42 cellular contexts compared by ENCODE assay signal in genomic region chr9:105722099-105722498, GRCh38. TPM values are rescaled to one million over a fixed set of nuclear protein-coding genes. Genes with fewer than 3 reads are reported as not detected.
"Had no signal": no experiment of that assay in that cellular context is flagged by ENCODE, and none has a peak within 500 bp of the region (broad histone marks: within the 10 kb centered on the region; RNA-seq: fewer than 3 reads in every experiment).

No MANE protein-coding gene starts in this region.

- H3K27ac ChIP-seq: body of pancreas, breast epithelium, PC-9, RWPE1, VCaP had no signal

- H3K4me3 Mint-ChIP-seq: activated B cell treated with CpG ODN at 0.5 μM for 24 hours; activated CD4-positive, alpha-beta memory T cell treated with anti-CD3 and anti-CD28 coated beads, Interleukin-2, amount 10 ng/mL, durations not matched to agents 7 days and 5 days; activated CD8-positive, alpha-beta memory T cell treated with anti-CD3 and anti-CD28 coated beads, Interleukin-2, amount 10 ng/mL, durations not matched to agents 7 days and 5 days; activated naive CD8-positive, alpha-beta T cell treated with anti-CD3 and anti-CD28 coated beads for 36 hours; activated T-helper 17 cell treated with anti-CD3 and anti-CD28 coated beads, Interleukin-2, amount 50 U/mL, for 72 hours had no signal

- H3K9me3 ChIP-seq: body of pancreas, breast epithelium had no signal

- H3K9me3 Mint-ChIP-seq: activated B cell treated with CpG ODN at 0.5 μM for 24 hours; activated CD4-positive, alpha-beta memory T cell treated with anti-CD3 and anti-CD28 coated beads, Interleukin-2, amount 10 ng/mL, durations not matched to agents 7 days and 5 days; activated naive CD8-positive, alpha-beta T cell treated with anti-CD3 and anti-CD28 coated beads for 36 hours; activated T-helper 17 cell treated with anti-CD3 and anti-CD28 coated beads, Interleukin-2, amount 50 U/mL, for 72 hours had no signal

- H3K4me2 ChIP-seq: PC-9 had no signal

- H3K36me3 ChIP-seq: breast epithelium had no signal

- H3K4me1 Mint-ChIP-seq: activated B cell treated with CpG ODN at 0.5 μM for 24 hours; activated CD4-positive, alpha-beta memory T cell treated with anti-CD3 and anti-CD28 coated beads, Interleukin-2, amount 10 ng/mL, durations not matched to agents 7 days and 5 days; activated CD8-positive, alpha-beta memory T cell treated with anti-CD3 and anti-CD28 coated beads, Interleukin-2, amount 10 ng/mL, durations not matched to agents 7 days and 5 days; activated naive CD8-positive, alpha-beta T cell treated with anti-CD3 and anti-CD28 coated beads for 36 hours; activated T-helper 17 cell treated with anti-CD3 and anti-CD28 coated beads, Interleukin-2, amount 50 U/mL, for 72 hours had no signal

- H3K4me1 ChIP-seq: body of pancreas, breast epithelium had no signal

- H3K27ac Mint-ChIP-seq: activated B cell treated with CpG ODN at 0.5 μM for 24 hours; activated CD4-positive, alpha-beta memory T cell treated with anti-CD3 and anti-CD28 coated beads, Interleukin-2, amount 10 ng/mL, durations not matched to agents 7 days and 5 days; activated CD8-positive, alpha-beta memory T cell treated with anti-CD3 and anti-CD28 coated beads, Interleukin-2, amount 10 ng/mL, durations not matched to agents 7 days and 5 days; activated naive CD8-positive, alpha-beta T cell treated with anti-CD3 and anti-CD28 coated beads for 36 hours; activated T-helper 17 cell treated with anti-CD3 and anti-CD28 coated beads, Interleukin-2, amount 50 U/mL, for 72 hours had no signal

- DNase-seq: activated B cell treated with CpG ODN at 0.5 μM for 24 hours; activated CD4-positive, alpha-beta memory T cell treated with anti-CD3 and anti-CD28 coated beads, Interleukin-2, amount 10 ng/mL, durations not matched to agents 7 days and 5 days; activated CD4-positive, alpha-beta T cell treated with anti-CD3 and anti-CD28 coated beads for 1 hour; activated CD4-positive, alpha-beta T cell treated with anti-CD3 and anti-CD28 coated beads for 48 hours; activated CD8-positive, alpha-beta memory T cell treated with anti-CD3 and anti-CD28 coated beads for 24 hours; activated CD8-positive, alpha-beta memory T cell treated with anti-CD3 and anti-CD28 coated beads, Interleukin-2, amount 10 ng/mL, durations not matched to agents 7 days and 5 days; activated CD8-positive, alpha-beta memory T cell treated with anti-CD3 and anti-CD28 coated beads, Interleukin-2, amount 50 U/mL, for 48 hours; activated effector memory CD4-positive, alpha-beta T cell treated with anti-CD3 and anti-CD28 coated beads, Interleukin-2, amount 50 U/mL, for 16 hours; activated naive CD4-positive, alpha-beta T cell; activated naive CD4-positive, alpha-beta T cell treated with anti-CD3 and anti-CD28 coated beads, Interleukin-2, amount 50 U/mL, for 16 hours; activated naive CD8-positive, alpha-beta T cell treated with anti-CD3 and anti-CD28 coated beads for 36 hours; activated T-cell treated with anti-CD3 and anti-CD28 coated beads, Interleukin-2, amount 50 U/mL, for 48 hours; amniotic stem cell; body of pancreas; cerebellar nuclear complex; Karpas-422; MV-4-11; NCI-H1092; NCI-H1436 treated with DMSO at 0.1 percent for 48 hours; NCI-H1694 treated with DMSO at 0.1 percent for 48 hours; NCI-H2029; NCI-H2171; NCI-H510A; NCI-H526; NCI-H748 treated with DMSO at 0.1 percent for 48 hours; PC-9; SIG-M5; SW 1271; T-helper 1 cell; T-helper 2 cell; T-helper 9 cell had no signal

- H2AFZ ChIP-seq: PC-9 had no signal

- H3K27me3 Mint-ChIP-seq: activated B cell treated with CpG ODN at 0.5 μM for 24 hours; activated CD4-positive, alpha-beta memory T cell treated with anti-CD3 and anti-CD28 coated beads, Interleukin-2, amount 10 ng/mL, durations not matched to agents 7 days and 5 days; activated CD8-positive, alpha-beta memory T cell treated with anti-CD3 and anti-CD28 coated beads, Interleukin-2, amount 10 ng/mL, durations not matched to agents 7 days and 5 days; activated naive CD8-positive, alpha-beta T cell treated with anti-CD3 and anti-CD28 coated beads for 36 hours; activated T-helper 17 cell treated with anti-CD3 and anti-CD28 coated beads, Interleukin-2, amount 50 U/mL, for 72 hours had no signal

- H3K4me3 ChIP-seq: body of pancreas, breast epithelium, PC-9 had no signal

- H3K27me3 ChIP-seq: body of pancreas, breast epithelium had no signal

- ATAC-seq: activated CD8-positive, alpha-beta memory T cell treated with anti-CD3 and anti-CD28 coated beads, Interleukin-2, amount 10 ng/mL, durations not matched to agents 7 days and 5 days; activated T-helper 17 cell treated with anti-CD3 and anti-CD28 coated beads, Interleukin-2, amount 50 U/mL, for 72 hours; body of pancreas; Right ventricle myocardium inferior; SK-N-SH treated with all-trans-retinoic acid at 6 μM for 48 hours had no signal

RNA-seq across cellular contexts. Expression of gene TAL2, which starts 59.8 kb away (rescaled TPM):
- total RNA-seq: activated CD4-positive, alpha-beta memory T cell treated with anti-CD3 and anti-CD28 coated beads, Interleukin-2, amount 10 ng/mL, durations not matched to agents 7 days and 5 days; activated naive CD8-positive, alpha-beta T cell treated with anti-CD3 and anti-CD28 coated beads for 36 hours; activated T-helper 17 cell treated with anti-CD3 and anti-CD28 coated beads, Interleukin-2, amount 50 U/mL, for 72 hours; astrocyte; body of pancreas; breast epithelium; cardiac septum; MCF 10A; OCI-LY7; PC-9; Right ventricle myocardium inferior; SK-MEL-5 had no signal
